In the genomic region with DNA sequence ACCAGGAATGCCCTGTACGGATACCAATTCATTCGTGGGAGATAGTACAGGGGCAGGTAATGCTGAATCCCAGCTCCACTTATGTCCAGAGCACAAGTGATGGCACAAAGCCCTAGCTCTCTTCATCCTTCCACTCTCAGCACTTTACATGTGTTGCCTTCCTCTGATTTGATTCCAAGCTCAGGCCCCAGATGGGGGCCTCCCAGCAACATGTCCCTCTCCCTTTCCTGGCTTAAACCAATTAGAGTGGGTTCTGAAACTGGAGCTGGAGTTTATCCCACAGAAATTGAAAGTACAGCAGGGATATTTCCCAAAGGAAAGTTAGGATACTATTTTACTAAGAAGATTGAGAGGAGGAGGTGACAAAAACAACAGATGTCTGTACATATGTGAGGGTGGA, we compare ENCODE assay signal across 20 cellular contexts.
DNase-seq lines count a peak whose midpoint lies in the region; ATAC-seq, FAIRE-seq and TF ChIP-seq lines count a peak whose summit lies in the region.
"Had no signal": no experiment of that assay in that cellular context is flagged by ENCODE, and none has a peak within 500 bp of the region (broad histone marks: within the 10 kb centered on the region; RNA-seq: fewer than 3 reads in every experiment).

No MANE protein-coding gene starts in this region.

- ATAC-seq in HG03280 (IDR thresholded peaks at IDR 0.05; ENCODE audit: unreplicated experiment): no peak
- no peak for ATAC-seq in HG03565 (IDR thresholded peaks at IDR 0.05; ENCODE audit: unreplicated experiment)
- ATAC-seq: GM12878 had no signal

- DNase-seq in D721Med (ENCODE audit: insufficient read length, low spot score) (no peak), NCI-H2171 treated with DMSO at 0.1 percent for 48 hours (lab: John Stamatoyannopoulos, UW) (peak; percentile 99), NCI-H82 treated with DMSO at 0.1 percent for 48 hours (lab: John Stamatoyannopoulos, UW; ENCODE audit: unreplicated experiment) (peak; percentile 98), inferior parietal cortex (ENCODE audit: extremely low spot score) (peak; percentile 48), DMS153 treated with DMSO at 0.1 percent for 48 hours (lab: John Stamatoyannopoulos, UW; ENCODE audit: unreplicated experiment) (no peak), GM19240 (ENCODE audit: insufficient read length, low spot score) (no peak)
- DNase-seq: AML-193; Calu3; CD8-positive, alpha-beta memory T cell; DMS79 treated with DMSO at 0.1 percent for 48 hours; H7; Kasumi-1; NCI-H187 treated with DMSO at 0.1 percent for 48 hours; NCI-H226; NCI-H748 treated with DMSO at 0.1 percent for 48 hours; Peyer's patch; SJCRH30 had no signal

- FAIRE-seq in D721Med (lab: Jason Lieb, UNC): peak; percentile 96
- FAIRE-seq: GM12878 had no signal

- no peak for TF ChIP-seq CTCF in D721Med (IDR thresholded peaks at IDR 0.05; ENCODE audit: insufficient read depth, missing control alignments)

Comparison
In these comparisons a context has a peak if more than half of its experiments do, and no peak if none do; other contexts are left out.
1. DNase-seq: peak in NCI-H2171 treated with DMSO at 0.1 percent for 48 hours (single experiment), NCI-H82 treated with DMSO at 0.1 percent for 48 hours (single experiment) and inferior parietal cortex (single experiment); none in D721Med (single experiment), DMS153 treated with DMSO at 0.1 percent for 48 hours (single experiment) and GM19240 (single experiment).